In the genomic region with DNA sequence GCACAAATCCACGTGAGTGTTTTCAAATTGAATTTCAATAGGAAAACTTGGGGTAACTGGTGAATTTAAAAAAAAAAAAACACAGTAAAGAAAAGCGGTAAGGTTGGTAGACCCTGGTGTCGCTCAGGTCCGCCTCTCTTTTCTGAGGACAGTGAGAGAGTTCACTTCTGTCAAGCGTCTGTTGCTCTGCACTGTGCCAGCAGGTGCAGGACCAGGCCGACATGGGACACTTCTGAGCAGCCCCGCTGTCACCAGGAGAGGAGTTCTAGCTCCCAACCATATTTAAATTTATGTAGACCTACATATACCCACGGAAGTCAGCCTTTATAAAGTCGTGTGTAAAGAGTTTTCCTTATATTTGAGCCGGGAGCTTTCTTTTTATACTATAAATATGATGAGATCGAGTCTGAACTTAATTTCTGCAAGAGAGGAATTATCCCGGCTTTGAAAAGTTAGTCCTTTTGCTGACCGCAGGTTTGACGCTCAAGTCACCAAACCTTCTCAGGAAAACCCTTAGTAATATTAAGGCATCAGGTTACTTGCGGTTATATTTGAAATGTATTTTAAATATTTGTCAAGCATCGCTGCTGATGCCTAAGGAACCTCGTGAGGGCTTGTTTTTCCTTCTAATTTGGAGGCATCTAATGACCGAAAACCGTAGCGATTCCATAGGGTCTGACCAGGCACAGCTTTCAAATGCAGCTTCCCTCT, we compare ENCODE assay signal across 9 cellular contexts. TPM values are rescaled to one million over a fixed set of nuclear protein-coding genes. Genes with fewer than 3 reads are reported as not detected.
DNase-seq lines count a peak whose midpoint lies in the region; ATAC-seq, FAIRE-seq and TF ChIP-seq lines count a peak whose summit lies in the region.
"Had no signal": no experiment of that assay in that cellular context is flagged by ENCODE, and none has a peak within 500 bp of the region (broad histone marks: within the 10 kb centered on the region; RNA-seq: fewer than 3 reads in every experiment).

No MANE protein-coding gene starts in this region.

- no peaks in the 10 kb centered on the region for H3K36me3 ChIP-seq in esophagus squamous epithelium

- ATAC-seq in A549, result peak in 1 of 2 experiments; percentile 62; a peak in 3 of 6 replicates
- peak; percentile 29 for ATAC-seq in GM19025 (IDR thresholded peaks at IDR 0.05; ENCODE audit: low read depth, unreplicated experiment)
- ATAC-seq in HG03354 (IDR thresholded peaks at IDR 0.05; ENCODE audit: poor library complexity, severe bottlenecking, unreplicated experiment), result peak; percentile 56

- no peak for TF ChIP-seq CTCF in A549 (IDR thresholded peaks at IDR 0.05)
- no peak for TF ChIP-seq CTCF in esophagus squamous epithelium (IDR thresholded peaks at IDR 0.05)

- H3K27me3 Mint-ChIP-seq in activated CD4-positive, alpha-beta T cell treated with anti-CD3 and anti-CD28 coated beads, Interleukin-2, amount 10 ng/mL, durations not matched to agents 24 days and 14 days, result peaks cover 2% of the 10 kb centered on the region

- H3K27ac Mint-ChIP-seq in activated CD4-positive, alpha-beta T cell treated with anti-CD3 and anti-CD28 coated beads, Interleukin-2, amount 10 ng/mL, durations not matched to agents 24 days and 14 days, result peak overlapping the region; percentile 97

- intact Hi-C loops in activated CD4-positive, alpha-beta T cell treated with anti-CD3 and anti-CD28 coated beads, Interleukin-2, amount 10 ng/mL, durations not matched to agents 24 days and 14 days (cut with micrococcal nuclease), result loop anchor here (2.0 kb wide), 1 partner anchor 14 kb away; no protein-coding TSS in a partner anchor
- intact Hi-C loops in esophagus squamous epithelium (cut with DNase I), result no loop called here

- H3K4me1 ChIP-seq in A549 (0 out of 3 replicates have a peak, but pooled peaks cover 7% of the 10 kb centered on the region), esophagus squamous epithelium (peaks cover 0 to 16% (median 7%) of the 10 kb centered on the region in 3 donors)

- peak overlapping the region; percentile 46 for H3K4me3 ChIP-seq in A549
- peak overlapping the region; percentile 29 to 73 (median 50) for H3K4me3 ChIP-seq in esophagus squamous epithelium

- FAIRE-seq in A549 (lab: Jason Lieb, UNC), result no peak

- peaks cover 0 to 75% (median 0%) of the 10 kb centered on the region in 4 donors for H3K27me3 ChIP-seq in esophagus squamous epithelium

- H3K36me3 Mint-ChIP-seq in activated CD4-positive, alpha-beta T cell treated with anti-CD3 and anti-CD28 coated beads, Interleukin-2, amount 10 ng/mL, durations not matched to agents 24 days and 14 days (ENCODE audit: low read depth), result peaks cover 48% of the 10 kb centered on the region

- H3K4me1 Mint-ChIP-seq in activated CD4-positive, alpha-beta T cell treated with anti-CD3 and anti-CD28 coated beads, Interleukin-2, amount 10 ng/mL, durations not matched to agents 24 days and 14 days, result peaks cover 35% of the 10 kb centered on the region

- H3K9me3 Mint-ChIP-seq in activated CD4-positive, alpha-beta T cell treated with anti-CD3 and anti-CD28 coated beads, Interleukin-2, amount 10 ng/mL, durations not matched to agents 24 days and 14 days, result no peaks in the 10 kb centered on the region

- no peak for TF ChIP-seq EP300 in A549 (IDR thresholded peaks at IDR 0.05)

- no peak overlapping the region for H3K27ac ChIP-seq in A549
- H3K27ac ChIP-seq in esophagus squamous epithelium, result peak overlapping the region; percentile 68 to 85 (median 78)
- H3K27ac ChIP-seq: epithelial cell of prostate had no signal

- H3K4me3 Mint-ChIP-seq in activated CD4-positive, alpha-beta T cell treated with anti-CD3 and anti-CD28 coated beads, Interleukin-2, amount 10 ng/mL, durations not matched to agents 24 days and 14 days, result peak overlapping the region; percentile 95

- no peaks in the 10 kb centered on the region for H3K9me3 ChIP-seq in A549
- H3K9me3 ChIP-seq in esophagus squamous epithelium, result no peaks in the 10 kb centered on the region

- CTCF ChIA-PET in A549 (lab: Yijun Ruan, JAX), result interaction anchor here (0.6 kb wide), 1 partner anchor 836 kb away, joined by 3 read pairs; no protein-coding TSS in a partner anchor

- no peak for TF ChIP-seq RAD21 in A549 (conservative IDR thresholded peaks at IDR 0.05 in 1 of 2, IDR thresholded peaks at IDR 0.05 in 1 of 2)

- DNase-seq in A549 (ENCODE audit: low read depth in 1 of 2, low spot score in 1 of 2), result no peak
- peak; percentile 88 for DNase-seq in activated CD4-positive, alpha-beta T cell treated with anti-CD3 and anti-CD28 coated beads, Interleukin-2, amount 10 ng/mL, durations not matched to agents 24 days and 14 days
- DNase-seq in esophagus squamous epithelium (lab: John Stamatoyannopoulos, UW), result no peak
- peak; percentile 57 for DNase-seq in stimulated activated CD4-positive, alpha-beta T cell treated with anti-CD3 and anti-CD28 coated beads, Interleukin-12 subunit alpha, Interleukin-12 subunit beta, amount 100 ng/mL, for 4 hours
- DNase-seq in HuH-7 (ENCODE audit: low spot score), result no peak
- no peak for DNase-seq in HCEC 1CT

- peak overlapping the region; percentile 90 for H3K4me2 ChIP-seq in A549

- 19% methylated on average over 20 of the region's 20 CpGs for WGBS in A549 (ENCODE audit: missing lambda C conversion rate)
- 13 to 15% methylated on average over 20 of the region's 20 CpGs for WGBS in esophagus squamous epithelium, 2 donors

- no peak for TF ChIP-seq POLR2A in A549 (IDR thresholded peaks at IDR 0.05; ENCODE audit: low read length)
- TF ChIP-seq POLR2A in esophagus squamous epithelium (IDR thresholded peaks at IDR 0.05), result peak in 1 of 4 donors; percentile 47

- POLR2A ChIA-PET in A549 (lab: Yijun Ruan, JAX), result no interaction called here

TF ChIP-seq in A549, 52 proteins besides CTCF, POLR2A, EP300 and RAD21:
- no peak for TF ChIP-seq JUN (IDR thresholded peaks at IDR 0.05)
- TF ChIP-seq MAFK (IDR thresholded peaks at IDR 0.05; ENCODE audit: partially characterized antibody), result no peak
- TF ChIP-seq SREBF2 (IDR thresholded peaks at IDR 0.05), result no peak
- TF ChIP-seq MYC (IDR thresholded peaks at IDR 0.05; ENCODE audit: borderline replicate concordance, low read length), result no peak
- no peak for TF ChIP-seq CHD2 (IDR thresholded peaks at IDR 0.05; ENCODE audit: low read length, partially characterized antibody)
- no peak for TF ChIP-seq CBX8 (IDR thresholded peaks at IDR 0.05)
- TF ChIP-seq RCOR1 (IDR thresholded peaks at IDR 0.05; ENCODE audit: low read depth, low read length), result no peak
- TF ChIP-seq JUNB (IDR thresholded peaks at IDR 0.05), result no peak
- TF ChIP-seq HOXB5 (CRISPR knock-in tag; IDR thresholded peaks at IDR 0.05), result no peak
- no peak for TF ChIP-seq HOXB13 (CRISPR knock-in tag; IDR thresholded peaks at IDR 0.05; ENCODE audit: low read depth)
- TF ChIP-seq MAZ (IDR thresholded peaks at IDR 0.05; ENCODE audit: borderline replicate concordance, low read depth, low read length), result no peak
- TF ChIP-seq KDM1A (IDR thresholded peaks at IDR 0.05; ENCODE audit: low read depth), result no peak
- no peak for TF ChIP-seq HEYL (CRISPR knock-in tag; IDR thresholded peaks at IDR 0.05)
- no peak for TF ChIP-seq CHD4 (IDR thresholded peaks at IDR 0.05; ENCODE audit: borderline replicate concordance)
- TF ChIP-seq EHF (CRISPR knock-in tag; IDR thresholded peaks at IDR 0.05), result no peak
- TF ChIP-seq HMGXB4 (CRISPR knock-in tag; IDR thresholded peaks at IDR 0.05; ENCODE audit: borderline replicate concordance), result no peak
- no peak for TF ChIP-seq FOSL2 (IDR thresholded peaks at IDR 0.05)
- no peak for TF ChIP-seq FOSL2 (CRISPR knock-in tag; IDR thresholded peaks at IDR 0.05)
- no peak for TF ChIP-seq RARB (CRISPR knock-in tag; IDR thresholded peaks at IDR 0.05)
- no peak for TF ChIP-seq TP53 (CRISPR knock-in tag; IDR thresholded peaks at IDR 0.05)
- TF ChIP-seq, protein P1, sequence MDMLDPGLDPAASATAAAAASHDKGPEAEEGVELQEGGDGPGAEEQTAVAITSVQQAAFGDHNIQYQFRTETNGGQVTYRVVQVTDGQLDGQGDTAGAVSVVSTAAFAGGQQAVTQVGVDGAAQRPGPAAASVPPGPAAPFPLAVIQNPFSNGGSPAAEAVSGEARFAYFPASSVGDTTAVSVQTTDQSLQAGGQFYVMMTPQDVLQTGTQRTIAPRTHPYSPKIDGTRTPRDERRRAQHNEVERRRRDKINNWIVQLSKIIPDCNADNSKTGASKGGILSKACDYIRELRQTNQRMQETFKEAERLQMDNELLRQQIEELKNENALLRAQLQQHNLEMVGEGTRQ (IDR thresholded peaks at IDR 0.05), result no peak

RNA-seq across cellular contexts. Expression of gene IKZF1, which starts 0.6 kb away (rescaled TPM):
- polyA plus RNA-seq in A549 (2011; rRNA removed), result not detected in 2 replicates
- polyA plus RNA-seq in A549 (2012; cell fraction: cytosol; rRNA removed), result 0.01 TPM in 1 of 2 replicates, not detected in the other
- not detected in 2 replicates for polyA plus RNA-seq in A549 (2012; cell fraction: nucleus; rRNA removed)
- polyA plus RNA-seq in A549 (2017; fragmentation: RNase III; extraction: RNeasy Plus Mini Kit Qiagen cat#74134 plus additional on column Dnase treatment), result not detected in 3 replicates
- polyA minus RNA-seq in A549 (2011; rRNA and poly(A)+ RNA removed), result not detected in 2 replicates
- 282 and 292 TPM in 2 replicates for total RNA-seq in activated CD4-positive, alpha-beta T cell treated with anti-CD3 and anti-CD28 coated beads, Interleukin-2, amount 10 ng/mL, durations not matched to agents 24 days and 14 days
- 10 to 100 TPM in 2 of 4 donors, 1 to 10 TPM in 2; 4.9 to 29.6 (median 8.4) TPM for total RNA-seq in esophagus squamous epithelium

Comparison
In these comparisons a context has a peak if more than half of its experiments do, and no peak if none do; other contexts are left out.
1. DNase-seq: peak in activated CD4-positive, alpha-beta T cell treated with anti-CD3 and anti-CD28 coated beads, Interleukin-2, amount 10 ng/mL, durations not matched to agents 24 days and 14 days (single experiment) and stimulated activated CD4-positive, alpha-beta T cell treated with anti-CD3 and anti-CD28 coated beads, Interleukin-12 subunit alpha, Interleukin-12 subunit beta, amount 100 ng/mL, for 4 hours (single experiment); none in A549 (0 of 2), esophagus squamous epithelium (single experiment), HuH-7 (single experiment) and HCEC 1CT (single experiment).
2. H3K27ac ChIP-seq: peak in esophagus squamous epithelium (4 of 4); none in A549 (0 of 2).